Comparison of ENCODE assay signal across 9 cellular contexts in genomic region chr6:1390071-1390804, GRCh38. TPM values are rescaled to one million over a fixed set of nuclear protein-coding genes. Genes with fewer than 3 reads are reported as not detected.
DNase-seq lines count a peak whose midpoint lies in the region; ATAC-seq and TF ChIP-seq lines count a peak whose summit lies in the region.
"Had no signal": no experiment of that assay in that cellular context is flagged by ENCODE, and none has a peak within 500 bp of the region (broad histone marks: within the 10 kb centered on the region; RNA-seq: fewer than 3 reads in every experiment).

No MANE protein-coding gene starts in this region.

- TF ChIP-seq CTCF in BJ (IDR thresholded peaks at IDR 0.05; ENCODE audit: insufficient read depth, low read depth, low read length): no peak
- no peak for TF ChIP-seq CTCF in vagina (IDR thresholded peaks at IDR 0.05)

- H3K27me3 Mint-ChIP-seq in central memory CD8-positive, alpha-beta T cell: peaks cover 79% of the 10 kb centered on the region
- peaks cover 38% of the 10 kb centered on the region for H3K27me3 Mint-ChIP-seq in memory B cell

- CTCF ChIA-PET in BJ (lab: Yijun Ruan, JAX): interaction anchor here (0.7 to 2.1 kb wide), 7 partner anchors 9 to 670 kb away, joined by 3 to 9 read pairs (median 4); no protein-coding TSS in a partner anchor

- no peak for TF ChIP-seq POLR2A in vagina (IDR thresholded peaks at IDR 0.05)

- H3K27ac ChIP-seq in vagina: peak overlapping the region; percentile 39

- H3K36me3 Mint-ChIP-seq in central memory CD8-positive, alpha-beta T cell (ENCODE audit: insufficient read depth): peaks cover 1% of the 10 kb centered on the region
- H3K36me3 Mint-ChIP-seq in memory B cell: no peaks in the 10 kb centered on the region

- TF ChIP-seq EP300 in Ishikawa (IDR thresholded peaks at IDR 0.05; ENCODE audit: borderline replicate concordance): no peak

- H3K4me1 Mint-ChIP-seq in central memory CD8-positive, alpha-beta T cell: peaks cover 19% of the 10 kb centered on the region
- H3K4me1 Mint-ChIP-seq in memory B cell: peaks cover 22% of the 10 kb centered on the region

- H3K27me3 ChIP-seq in BJ (ENCODE audit: control insufficient read depth, insufficient read depth, low read length) (no peaks in the 10 kb centered on the region), vagina (peaks cover 23% of the 10 kb centered on the region)

- H3K4me3 Mint-ChIP-seq in central memory CD8-positive, alpha-beta T cell: peak overlapping the region; percentile 72
- peak overlapping the region; percentile 78 for H3K4me3 Mint-ChIP-seq in memory B cell

- no peak overlapping the region for H3K27ac Mint-ChIP-seq in central memory CD8-positive, alpha-beta T cell (ENCODE audit: low read depth)
- H3K27ac Mint-ChIP-seq in memory B cell: no peak overlapping the region

- TF ChIP-seq RAD21 in Ishikawa (IDR thresholded peaks at IDR 0.05; ENCODE audit: low read depth): no peak

- no peaks in the 10 kb centered on the region for H3K9me3 Mint-ChIP-seq in central memory CD8-positive, alpha-beta T cell
- H3K9me3 Mint-ChIP-seq in memory B cell: no peaks in the 10 kb centered on the region

- ATAC-seq in central memory CD8-positive, alpha-beta T cell (replicated peaks; ENCODE audit: extremely low read depth, poor library complexity, severe bottlenecking): no peak
- ATAC-seq in memory B cell (ENCODE audit: low read depth) (no peak), HG02885 (IDR thresholded peaks at IDR 0.05; ENCODE audit: poor library complexity, unreplicated experiment) (no peak), HG02571 (IDR thresholded peaks at IDR 0.05; ENCODE audit: unreplicated experiment) (no peak)

- no peaks in the 10 kb centered on the region for H3K9me3 ChIP-seq in vagina

- H3K4me1 ChIP-seq in vagina: peaks cover 31% of the 10 kb centered on the region

- POLR2A ChIA-PET in BJ (lab: Charles Lee): interaction anchor here (0.7 kb wide), 1 partner anchor 92 kb away, joined by 3 read pairs; no protein-coding TSS in a partner anchor

- H3K36me3 ChIP-seq in BJ (ENCODE audit: control insufficient read depth, insufficient read depth, low read length): peaks cover 8% of the 10 kb centered on the region
- H3K36me3 ChIP-seq in vagina: no peaks in the 10 kb centered on the region

- peak overlapping the region; percentile 71 for H3K4me3 ChIP-seq in BJ (ENCODE audit: low read depth, low read length)
- H3K4me3 ChIP-seq in vagina: peak overlapping the region; percentile 41 to 49

- intact Hi-C loops in vagina (cut with DNase I): loop anchor here (10.0 kb wide), 1 partner anchor 795 kb away; no protein-coding TSS in a partner anchor

- DNase-seq in BJ (ENCODE audit: low read depth): no peak
- DNase-seq in central memory CD8-positive, alpha-beta T cell (ENCODE audit: low spot score in 2 of 2): no peak
- no peak for DNase-seq in memory B cell (ENCODE audit: low spot score in 2 of 2)
- DNase-seq in vagina (ENCODE audit: extremely low spot score in 2 of 2): no peak
- DNase-seq in middle frontal gyrus (ENCODE audit: extremely low spot score, low spot score): no peak

TF ChIP-seq in Ishikawa, 13 proteins besides CTCF, POLR2A, EP300 and RAD21:
- peak; percentile 19; the same call in 1 of the 2 replicates for TF ChIP-seq MAX (IDR thresholded peaks at IDR 0.05)
- TF ChIP-seq EGR1 (IDR thresholded peaks at IDR 0.05): no peak

RNA-seq across cellular contexts. Expression of gene FOXF2, which starts 0.9 kb away (rescaled TPM):
- 17.7 and 23.4 TPM in 2 replicates for polyA plus RNA-seq in BJ (2011; rRNA removed)
- 11.2 and 13.2 TPM in 2 replicates for polyA minus RNA-seq in BJ (2011; rRNA and poly(A)+ RNA removed)
- total RNA-seq in vagina: 1.2 TPM
- total RNA-seq: epithelial cell of proximal tubule had no signal
